In genomic region chr1:61754545-61754944, GRCh38 we compare ENCODE assay signal across 24 cellular contexts. TPM values are rescaled to one million over a fixed set of nuclear protein-coding genes. Genes with fewer than 3 reads are reported as not detected.
DNase-seq lines count a peak whose midpoint lies in the region; ATAC-seq and TF ChIP-seq lines count a peak whose summit lies in the region.
"Had no signal": no experiment of that assay in that cellular context is flagged by ENCODE, and none has a peak within 500 bp of the region (broad histone marks: within the 10 kb centered on the region; RNA-seq: fewer than 3 reads in every experiment).

No MANE protein-coding gene starts in this region.

- no peaks in the 10 kb centered on the region for H3K27me3 Mint-ChIP-seq in Calu3 (ENCODE audit: unreplicated experiment)
- H3K27me3 Mint-ChIP-seq in activated CD4-positive, alpha-beta memory T cell treated with anti-CD3 and anti-CD28 coated beads for 36 hours = no peaks in the 10 kb centered on the region
- H3K27me3 Mint-ChIP-seq: activated naive CD4-positive, alpha-beta T cell treated with anti-CD3 and anti-CD28 coated beads, Interleukin-2, amount 50 U/mL, for 24 hours; B cell; brain; naive thymus-derived CD4-positive, alpha-beta T cell had no signal

- CTCF ChIA-PET in Calu3 (lab: Charles Lee) = interaction anchor here (0.7 to 0.9 kb wide), 3 partner anchors 12 to 130 kb away, joined by 3 to 4 read pairs (median 3); no protein-coding TSS in a partner anchor
- CTCF ChIA-PET in HEK293 (lab: Yijun Ruan, JAX) = no interaction called here
- CTCF ChIA-PET in activated CD4-positive, alpha-beta memory T cell treated with anti-CD3 and anti-CD28 coated beads for 36 hours (lab: Charles Lee) = no interaction called here

- peak; percentile 94 for ATAC-seq in RWPE2 (ENCODE audit: low read depth)
- ATAC-seq: naive thymus-derived CD4-positive, alpha-beta T cell had no signal

- H3K9me3 ChIP-seq in HEK293 (ENCODE audit: control insufficient read depth, insufficient read depth, low read depth, low read length) (no peaks in the 10 kb centered on the region), RWPE2 (ENCODE audit: severe bottlenecking) (no peaks in the 10 kb centered on the region)
- H3K9me3 ChIP-seq: HAP-1, testis had no signal

- POLR2A ChIA-PET in HEK293 (lab: Yijun Ruan, JAX) = no interaction called here
- POLR2A ChIA-PET in activated CD4-positive, alpha-beta memory T cell treated with anti-CD3 and anti-CD28 coated beads for 36 hours (lab: Charles Lee) = no interaction called here

- H3K27ac ChIP-seq in HEK293 (ENCODE audit: extremely low read depth, low read depth, low read length) (no peak overlapping the region), RWPE2 (ENCODE audit: poor library complexity, severe bottlenecking) (peak overlapping the region; percentile 66)
- H3K27ac ChIP-seq: KMS-11, parathyroid adenoma, testis had no signal

- no peaks in the 10 kb centered on the region for H3K9me3 Mint-ChIP-seq in Calu3 (ENCODE audit: low read depth, unreplicated experiment)
- no peaks in the 10 kb centered on the region for H3K9me3 Mint-ChIP-seq in activated CD4-positive, alpha-beta memory T cell treated with anti-CD3 and anti-CD28 coated beads for 36 hours
- H3K9me3 Mint-ChIP-seq: activated naive CD4-positive, alpha-beta T cell treated with anti-CD3 and anti-CD28 coated beads, Interleukin-2, amount 50 U/mL, for 24 hours; brain; naive thymus-derived CD4-positive, alpha-beta T cell had no signal

- H3K36me3 ChIP-seq in HEK293 (ENCODE audit: control insufficient read depth in 2 of 2, insufficient read depth in 1 of 2, low read length in 2 of 2) (no peaks in the 10 kb centered on the region; a peak in 1 of 3 replicates), RWPE2 (ENCODE audit: low read depth) (peaks cover 28% of the 10 kb centered on the region)
- H3K36me3 ChIP-seq: HAP-1 had no signal

- BruUV-seq in Calu3 (replicated peaks; lab: Mats Ljungman, UMichigan) = no TSS peak

- H3K4me3 ChIP-seq in HEK293 (ENCODE audit: low read depth, low read length) (no peak overlapping the region), RWPE2 (ENCODE audit: severe bottlenecking) (no peak overlapping the region)
- H3K4me3 ChIP-seq: HAP-1, lung, testis had no signal

- DNase-seq in Calu3 (no peak), RWPE2 (ENCODE audit: low spot score) (no peak), kidney tubule cell (ENCODE audit: low spot score) (peak; percentile 86), ecto neural progenitor cell (ENCODE audit: low spot score) (no peak), NCI-H2171 treated with DMSO at 0.1 percent for 48 hours (lab: John Stamatoyannopoulos, UW) (no peak), amygdala (lab: John Stamatoyannopoulos, UW) (no peak)
- no peak for DNase-seq in activated CD4-positive, alpha-beta memory T cell treated with anti-CD3 and anti-CD28 coated beads for 36 hours
- DNase-seq: activated T-cell treated with anti-CD3 and anti-CD28 coated beads for 4 hours; erythroblast; naive thymus-derived CD4-positive, alpha-beta T cell; NCI-H1092; NCI-H2171; small intestine; stimulated activated CD8-positive, alpha-beta memory T cell treated with anti-CD3 and anti-CD28 coated beads, Interleukin-4, amount 100 ng/mL, for 48 hours; SW 1271; testis had no signal

- no peaks in the 10 kb centered on the region for H3K4me1 ChIP-seq in HEK293 (ENCODE audit: control insufficient read depth, insufficient read depth, low read length)
- peaks cover 14% of the 10 kb centered on the region for H3K4me1 ChIP-seq in RWPE2 (ENCODE audit: insufficient read depth, poor library complexity, severe bottlenecking)
- H3K4me1 ChIP-seq: parathyroid adenoma had no signal

- H3K4me1 Mint-ChIP-seq in Calu3 (ENCODE audit: low read depth, unreplicated experiment) = peaks cover 13% of the 10 kb centered on the region
- peaks cover 19% of the 10 kb centered on the region for H3K4me1 Mint-ChIP-seq in activated CD4-positive, alpha-beta memory T cell treated with anti-CD3 and anti-CD28 coated beads for 36 hours (ENCODE audit: low read depth)
- H3K4me1 Mint-ChIP-seq: activated naive CD4-positive, alpha-beta T cell treated with anti-CD3 and anti-CD28 coated beads, Interleukin-2, amount 50 U/mL, for 24 hours; B cell; brain had no signal

- H3K27me3 ChIP-seq in RWPE2 (ENCODE audit: insufficient read depth, poor library complexity, severe bottlenecking) = no peaks in the 10 kb centered on the region
- H3K27me3 ChIP-seq: testis had no signal

- H3K4me3 Mint-ChIP-seq in Calu3 (ENCODE audit: low read depth, unreplicated experiment) = no peak overlapping the region
- no peak overlapping the region for H3K4me3 Mint-ChIP-seq in activated CD4-positive, alpha-beta memory T cell treated with anti-CD3 and anti-CD28 coated beads for 36 hours
- H3K4me3 Mint-ChIP-seq: activated naive CD4-positive, alpha-beta T cell treated with anti-CD3 and anti-CD28 coated beads, Interleukin-2, amount 50 U/mL, for 24 hours; B cell; brain; naive thymus-derived CD4-positive, alpha-beta T cell had no signal

- intact Hi-C loops in Calu3 (cut with micrococcal nuclease; ENCODE audit: unreplicated experiment) = loop anchor here (1.0 kb wide), 1 partner anchor 8 kb away; no protein-coding TSS in a partner anchor
- intact Hi-C loops in activated CD4-positive, alpha-beta memory T cell treated with anti-CD3 and anti-CD28 coated beads for 36 hours (cut with micrococcal nuclease) = no loop called here

- peaks cover 14% of the 10 kb centered on the region for H3K36me3 Mint-ChIP-seq in Calu3 (ENCODE audit: insufficient read depth, unreplicated experiment)
- no peaks in the 10 kb centered on the region for H3K36me3 Mint-ChIP-seq in activated CD4-positive, alpha-beta memory T cell treated with anti-CD3 and anti-CD28 coated beads for 36 hours
- H3K36me3 Mint-ChIP-seq: brain had no signal

- H3K27ac Mint-ChIP-seq in Calu3 (ENCODE audit: unreplicated experiment) = peak overlapping the region; percentile 64
- no peak overlapping the region for H3K27ac Mint-ChIP-seq in activated CD4-positive, alpha-beta memory T cell treated with anti-CD3 and anti-CD28 coated beads for 36 hours
- H3K27ac Mint-ChIP-seq: activated naive CD4-positive, alpha-beta T cell treated with anti-CD3 and anti-CD28 coated beads, Interleukin-2, amount 50 U/mL, for 24 hours; B cell; brain; naive thymus-derived CD4-positive, alpha-beta T cell had no signal

- no peak for TF ChIP-seq CTCF in Calu3 (IDR thresholded peaks at IDR 0.05; ENCODE audit: unreplicated experiment)
- TF ChIP-seq CTCF in HEK293 (tag by site-specific recombination; IDR thresholded peaks at IDR 0.05) = no peak
- no peak for TF ChIP-seq CTCF in RWPE2 (IDR thresholded peaks at IDR 0.05; ENCODE audit: poor library complexity, severe bottlenecking)

TF ChIP-seq in HEK293, 187 proteins besides CTCF, POLR2A, EP300 and RAD21:
- TF ChIP-seq ZNF571 (tag by site-specific recombination; IDR thresholded peaks at IDR 0.05) (no peak), SP7 (tag by site-specific recombination; IDR thresholded peaks at IDR 0.05) (0 out of 2 replicates have a peak, but pooled peaks have one; percentile 25), PRDM6 (tag by site-specific recombination; IDR thresholded peaks at IDR 0.05) (peak; percentile 29; the same call in 1 of the 2 replicates), SCRT2 (tag by site-specific recombination; IDR thresholded peaks at IDR 0.05) (0 out of 2 replicates have a peak, but pooled peaks have one; percentile 23), ZNF362 (tag by site-specific recombination; IDR thresholded peaks at IDR 0.05) (peak; percentile 78), ZBTB17 (tag by site-specific recombination; IDR thresholded peaks at IDR 0.05) (0 out of 2 replicates have a peak, but pooled peaks have one; percentile 13), ZFP69B (tag by site-specific recombination; IDR thresholded peaks at IDR 0.05) (no peak)
TF ChIP-seq in HEK293: peak in this region for 5.

RNA-seq across cellular contexts. Expression of gene PATJ, which starts 12.3 kb away (rescaled TPM):
- 58.4 and 72.2 TPM in 2 replicates for total RNA-seq in Calu3 (2022)
- 10 to 100 TPM; 13.9 to 16.0 TPM for total RNA-seq in activated CD4-positive, alpha-beta memory T cell treated with anti-CD3 and anti-CD28 coated beads for 36 hours

RNA-seq across cellular contexts. Expression of gene TM2D1, which starts 29.6 kb away (rescaled TPM):
- total RNA-seq in Calu3 (2022) = 38.7 and 45.8 TPM in 2 replicates
- 10 to 100 TPM; 29.7 to 34.3 TPM for total RNA-seq in activated CD4-positive, alpha-beta memory T cell treated with anti-CD3 and anti-CD28 coated beads for 36 hours
